In genomic region chr1:39328110-39328509, GRCh38 we compare ENCODE assay signal across 16 cellular contexts.
DNase-seq lines count a peak whose midpoint lies in the region; ATAC-seq and TF ChIP-seq lines count a peak whose summit lies in the region.
"Had no signal": no experiment of that assay in that cellular context is flagged by ENCODE, and none has a peak within 500 bp of the region (broad histone marks: within the 10 kb centered on the region; RNA-seq: fewer than 3 reads in every experiment).

No MANE protein-coding gene starts in this region.

- H3K4ac ChIP-seq in IMR-90 (ENCODE audit: low read depth, low read length): no peak overlapping the region

- H3K27me3 ChIP-seq in IMR-90 (ENCODE audit: control insufficient read depth, insufficient read depth, low read length): no peaks in the 10 kb centered on the region
- H3K27me3 ChIP-seq: BLaER1 treated with 17β-estradiol and CSF1 and Interleukin-3, amounts not matched to agents 10 nM and 100 nM had no signal

- no peak overlapping the region for H2AFZ ChIP-seq in IMR-90 (replicated peaks; ENCODE audit: low read length, poor library complexity)

- peak overlapping the region; percentile 37 for H3K4me3 Mint-ChIP-seq in activated CD8-positive, alpha-beta T cell treated with anti-CD3 and anti-CD28 coated beads for 36 hours
- H3K4me3 Mint-ChIP-seq in immature natural killer cell (peak overlapping the region; percentile 75 to 94 (median 82)), MCF 10A (ENCODE audit: unreplicated experiment) (no peak overlapping the region)
- H3K4me3 Mint-ChIP-seq in stimulated activated naive CD8-positive, alpha-beta T cell treated with anti-CD3 and anti-CD28 coated beads, Interleukin-15, amount 100 ng/mL, for 72 hours: peak overlapping the region in 1 of 2 donors; percentile 19

- 0 out of 2 replicates have a peak overlapping the region, but pooled peaks have one; percentile 48 for H4K5ac ChIP-seq in IMR-90 (ENCODE audit: low read depth, low read length)

- H3K14ac ChIP-seq in IMR-90 (replicated peaks; ENCODE audit: low read depth, low read length): no peak overlapping the region

- peak overlapping the region; percentile 76 for H3K27ac Mint-ChIP-seq in activated CD8-positive, alpha-beta T cell treated with anti-CD3 and anti-CD28 coated beads for 36 hours
- H3K27ac Mint-ChIP-seq in immature natural killer cell (peak overlapping the region; percentile 35 to 89 (median 82)), MCF 10A (ENCODE audit: low read depth, unreplicated experiment) (no peak overlapping the region)
- peak overlapping the region in 1 of 2 donors; percentile 50 for H3K27ac Mint-ChIP-seq in stimulated activated naive CD8-positive, alpha-beta T cell treated with anti-CD3 and anti-CD28 coated beads, Interleukin-15, amount 100 ng/mL, for 72 hours

- H3K56ac ChIP-seq in IMR-90 (ENCODE audit: extremely low read depth, insufficient read depth, low read length): no peak overlapping the region

- H3K36me3 Mint-ChIP-seq in activated CD8-positive, alpha-beta T cell treated with anti-CD3 and anti-CD28 coated beads for 36 hours (ENCODE audit: low read depth): peaks cover 43% of the 10 kb centered on the region
- H3K36me3 Mint-ChIP-seq in immature natural killer cell: peaks cover 8 to 53% (median 27%) of the 10 kb centered on the region in 3 donors
- H3K36me3 Mint-ChIP-seq in MCF 10A (ENCODE audit: insufficient read depth, unreplicated experiment): peaks cover 44% of the 10 kb centered on the region

- H3K4me2 ChIP-seq in IMR-90 (ENCODE audit: low read depth, low read length): no peak overlapping the region
- H3K4me2 ChIP-seq: BLaER1 treated with 17β-estradiol and CSF1 and Interleukin-3, amounts not matched to agents 10 nM and 100 nM had no signal

- H2AK5ac ChIP-seq in IMR-90 (ENCODE audit: low read depth, low read length): no peak overlapping the region

- H3K9me3 Mint-ChIP-seq in activated CD8-positive, alpha-beta T cell treated with anti-CD3 and anti-CD28 coated beads for 36 hours: no peaks in the 10 kb centered on the region
- H3K9me3 Mint-ChIP-seq in immature natural killer cell: no peaks in the 10 kb centered on the region
- H3K9me3 Mint-ChIP-seq in stimulated activated naive CD8-positive, alpha-beta T cell treated with anti-CD3 and anti-CD28 coated beads, Interleukin-15, amount 100 ng/mL, for 72 hours: no peaks in the 10 kb centered on the region
- no peaks in the 10 kb centered on the region for H3K9me3 Mint-ChIP-seq in MCF 10A (ENCODE audit: unreplicated experiment)

- intact Hi-C loops in IMR-90 (cut with micrococcal nuclease): no loop called here
- intact Hi-C loops in activated CD8-positive, alpha-beta T cell treated with anti-CD3 and anti-CD28 coated beads for 36 hours (cut with micrococcal nuclease): no loop called here
- intact Hi-C loops in MCF 10A (cut with micrococcal nuclease): no loop called here

- in situ Hi-C loops in IMR-90 (cut with MboI; ENCODE audit: low sequenced_read_pairs): no loop called here

- no peak overlapping the region for H2BK5ac ChIP-seq in IMR-90 (ENCODE audit: low read depth, low read length, poor library complexity, severe bottlenecking)

- H3K9me1 ChIP-seq in IMR-90 (ENCODE audit: insufficient read depth, low read length): no peaks in the 10 kb centered on the region

- H3K4me3 ChIP-seq in IMR-90 (ENCODE audit: insufficient read depth, low read depth, low read length): no peak overlapping the region
- H3K4me3 ChIP-seq: BLaER1 treated with 17β-estradiol and CSF1 and Interleukin-3, amounts not matched to agents 10 nM and 100 nM; HAP-1; lower lobe of right lung had no signal

- CTCF ChIA-PET in IMR-90 (lab: Yijun Ruan, JAX) (no interaction called here), MCF 10A (lab: Yijun Ruan, JAX) (no interaction called here)
- CTCF ChIA-PET in activated CD8-positive, alpha-beta T cell treated with anti-CD3 and anti-CD28 coated beads for 36 hours (lab: Charles Lee): interaction anchor here (0.9 kb wide), 1 partner anchor 225 kb away, joined by 3 read pairs; no protein-coding TSS in a partner anchor

- no peak for TF ChIP-seq RAD21 in IMR-90 (IDR thresholded peaks at IDR 0.05; ENCODE audit: low read length)

- H2AK9ac ChIP-seq in IMR-90 (replicated peaks; ENCODE audit: low read depth, low read length, poor library complexity): no peak overlapping the region

- no peaks in the 10 kb centered on the region; the same call in 1 of the 2 replicates for H4K20me1 ChIP-seq in IMR-90 (ENCODE audit: insufficient read depth, low read length)

- no peaks in the 10 kb centered on the region for H3K9me3 ChIP-seq in IMR-90 (ENCODE audit: control insufficient read depth, insufficient read depth, low read length)
- H3K9me3 ChIP-seq: BLaER1 treated with 17β-estradiol and CSF1 and Interleukin-3, amounts not matched to agents 10 nM and 100 nM; HAP-1; lower lobe of right lung had no signal

- 0 out of 2 replicates have a peak overlapping the region, but pooled peaks have one; percentile 11 for H4K91ac ChIP-seq in IMR-90 (ENCODE audit: insufficient read depth, low read depth, low read length)

- no peak for TF ChIP-seq CTCF in IMR-90 (conservative IDR thresholded peaks at IDR 0.05; ENCODE audit: low read depth, low read length)
- no peak for TF ChIP-seq CTCF in activated CD8-positive, alpha-beta T cell treated with anti-CD3 and anti-CD28 coated beads for 36 hours (IDR thresholded peaks at IDR 0.05)
- no peak for TF ChIP-seq CTCF in MCF 10A (IDR thresholded peaks at IDR 0.05; ENCODE audit: unreplicated experiment)

- TF ChIP-seq POLR2A in IMR-90 (IDR thresholded peaks at IDR 0.05; ENCODE audit: low read depth, low read length): no peak

- no peak overlapping the region for H3K18ac ChIP-seq in IMR-90 (ENCODE audit: low read depth, low read length)

- H3K4me1 Mint-ChIP-seq in activated CD8-positive, alpha-beta T cell treated with anti-CD3 and anti-CD28 coated beads for 36 hours (ENCODE audit: low read depth): peaks cover 30% of the 10 kb centered on the region
- peaks cover 57 to 63% of the 10 kb centered on the region in 2 donors for H3K4me1 Mint-ChIP-seq in immature natural killer cell
- H3K4me1 Mint-ChIP-seq in stimulated activated naive CD8-positive, alpha-beta T cell treated with anti-CD3 and anti-CD28 coated beads, Interleukin-15, amount 100 ng/mL, for 72 hours: peaks cover 8% of the 10 kb centered on the region
- no peaks in the 10 kb centered on the region for H3K4me1 Mint-ChIP-seq in MCF 10A (ENCODE audit: insufficient read depth, unreplicated experiment)

- no peak overlapping the region; the same call in 1 of the 2 replicates for H3K27ac ChIP-seq in IMR-90 (ENCODE audit: insufficient read depth, low read length)
- H3K27ac ChIP-seq: BLaER1 treated with 17β-estradiol and CSF1 and Interleukin-3, amounts not matched to agents 10 nM and 100 nM; lower lobe of right lung had no signal

- H2BK15ac ChIP-seq in IMR-90 (ENCODE audit: low read depth, low read length): no peak overlapping the region

- H4K8ac ChIP-seq in IMR-90 (ENCODE audit: low read depth in 2 of 2, low read length in 2 of 2): peak overlapping the region in 1 of 2 experiments; percentile 54; a peak in 2 of 4 replicates

- no CpG with 5 or more reads among the region's 1 CpG for WGBS in IMR-90 (ENCODE audit: extremely low coverage in 2 of 2, insufficient read length in 1 of 2), 2 experiments

- H3K36me3 ChIP-seq in IMR-90 (ENCODE audit: control insufficient read depth, insufficient read depth, low read length): peaks cover 37% of the 10 kb centered on the region
- H3K36me3 ChIP-seq: HAP-1 had no signal

- POLR2A ChIA-PET in IMR-90 (lab: Charles Lee; ENCODE audit: unreplicated experiment): no interaction called here
- POLR2A ChIA-PET in activated CD8-positive, alpha-beta T cell treated with anti-CD3 and anti-CD28 coated beads for 36 hours (lab: Charles Lee): no interaction called here
- POLR2A ChIA-PET in MCF 10A (lab: Yijun Ruan, JAX): interaction anchor here (2.2 kb wide), 1 partner anchor 16 kb away, joined by 4 read pairs; no protein-coding TSS in a partner anchor

- dilution Hi-C loops in IMR-90 (cut with HindIII; ENCODE audit: low sequenced_read_pairs, unreplicated experiment): no loop called here

- no peaks in the 10 kb centered on the region for H3K4me1 ChIP-seq in IMR-90 (ENCODE audit: control insufficient read depth, insufficient read depth, low read length)
- H3K4me1 ChIP-seq: HAP-1, lower lobe of right lung had no signal

- H3K23ac ChIP-seq in IMR-90 (ENCODE audit: low read depth, low read length): no peak overlapping the region

- DNase-seq in IMR-90: no peak
- DNase-seq in activated CD8-positive, alpha-beta T cell treated with anti-CD3 and anti-CD28 coated beads for 36 hours: no peak
- DNase-seq in immature natural killer cell: peak; percentile 16 to 45 (median 19)
- DNase-seq in stimulated activated naive CD8-positive, alpha-beta T cell treated with anti-CD3 and anti-CD28 coated beads, Interleukin-15, amount 100 ng/mL, for 72 hours: no peak
- no peak for DNase-seq in dedifferentiated amniotic fluid mesenchymal stem cell (ENCODE audit: extremely low spot score)
- DNase-seq in MCF 10A (ENCODE audit: unreplicated experiment): no peak
- DNase-seq: activated CD4-positive, alpha-beta T cell treated with anti-CD3 and anti-CD28 coated beads, Interleukin-2, amount 50 U/mL, for 1 hour; central memory CD4-positive, alpha-beta T cell; EL; lower lobe of right lung; right cardiac atrium; stimulated activated CD4-positive, alpha-beta T cell treated with anti-CD3 and anti-CD28 coated beads, Interleukin-4, amount 100 ng/mL, for 1 hour had no signal

- no peak overlapping the region for H2BK20ac ChIP-seq in IMR-90 (ENCODE audit: low read depth, low read length)

- H2BK120ac ChIP-seq in IMR-90 (ENCODE audit: low read depth, low read length): no peak overlapping the region

- H3K79me1 ChIP-seq in IMR-90 (ENCODE audit: low read depth in 1 of 2, low read length in 2 of 2): peaks cover 17 to 24% of the 10 kb centered on the region in 2 experiments

- H3K9ac ChIP-seq in IMR-90 (ENCODE audit: low read depth, low read length): no peak overlapping the region
- H3K9ac ChIP-seq: BLaER1 treated with 17β-estradiol and CSF1 and Interleukin-3, amounts not matched to agents 10 nM and 100 nM had no signal

- ATAC-seq in IMR-90 (ENCODE audit: low read depth) (no peak), GM19397 (IDR thresholded peaks at IDR 0.05; ENCODE audit: unreplicated experiment) (no peak)
- peak; percentile 74 for ATAC-seq in activated CD8-positive, alpha-beta T cell treated with anti-CD3 and anti-CD28 coated beads for 36 hours
- ATAC-seq in stimulated activated naive CD8-positive, alpha-beta T cell treated with anti-CD3 and anti-CD28 coated beads, Interleukin-15, amount 100 ng/mL, for 72 hours: peak; percentile 40
- ATAC-seq: lower lobe of right lung, right cardiac atrium, Right ventricle myocardium inferior had no signal

- no peaks in the 10 kb centered on the region for H3K27me3 Mint-ChIP-seq in activated CD8-positive, alpha-beta T cell treated with anti-CD3 and anti-CD28 coated beads for 36 hours
- H3K27me3 Mint-ChIP-seq in immature natural killer cell (ENCODE audit: low read depth in 3 of 3) (no peaks in the 10 kb centered on the region), MCF 10A (ENCODE audit: insufficient read depth, unreplicated experiment) (no peaks in the 10 kb centered on the region)
- no peaks in the 10 kb centered on the region for H3K27me3 Mint-ChIP-seq in stimulated activated naive CD8-positive, alpha-beta T cell treated with anti-CD3 and anti-CD28 coated beads, Interleukin-15, amount 100 ng/mL, for 72 hours

- BruUV-seq in IMR-90 (replicated peaks; lab: Mats Ljungman, UMichigan): no TSS peak
- BruUV-seq in MCF 10A (replicated peaks; lab: Mats Ljungman, UMichigan): no TSS peak

Comparison
In these comparisons a context has a peak if more than half of its experiments do, and no peak if none do; other contexts are left out.
1. ATAC-seq: peak in activated CD8-positive, alpha-beta T cell treated with anti-CD3 and anti-CD28 coated beads for 36 hours (single experiment) and stimulated activated naive CD8-positive, alpha-beta T cell treated with anti-CD3 and anti-CD28 coated beads, Interleukin-15, amount 100 ng/mL, for 72 hours (single experiment); none in IMR-90 (single experiment) and GM19397 (single experiment).
2. DNase-seq: peak in immature natural killer cell (3 of 3); none in IMR-90 (single experiment), activated CD8-positive, alpha-beta T cell treated with anti-CD3 and anti-CD28 coated beads for 36 hours (single experiment), stimulated activated naive CD8-positive, alpha-beta T cell treated with anti-CD3 and anti-CD28 coated beads, Interleukin-15, amount 100 ng/mL, for 72 hours (0 of 2), dedifferentiated amniotic fluid mesenchymal stem cell (single experiment) and MCF 10A (single experiment).